Comparison of ENCODE assay signal across 16 cellular contexts in genomic region chr1:26580116-26580515, GRCh38. TPM values are rescaled to one million over a fixed set of nuclear protein-coding genes. Genes with fewer than 3 reads are reported as not detected.
DNase-seq lines count a peak whose midpoint lies in the region; ATAC-seq lines count a peak whose summit lies in the region.
"Had no signal": no experiment of that assay in that cellular context is flagged by ENCODE, and none has a peak within 500 bp of the region (broad histone marks: within the 10 kb centered on the region; RNA-seq: fewer than 3 reads in every experiment).

No MANE protein-coding gene starts in this region.

- H3K36me3 Mint-ChIP-seq in activated T-cell treated with anti-CD3 and anti-CD28 coated beads, Interleukin-2, amount 50 U/mL, for 4 hours (ENCODE audit: insufficient read depth), result peaks cover 8% of the 10 kb centered on the region
- H3K36me3 Mint-ChIP-seq in activated T-cell treated with anti-CD3 and anti-CD28 coated beads, Interleukin-2, amount 50 U/mL, for 72 hours (ENCODE audit: insufficient read depth in 2 of 2), result peaks cover 0 to 9% of the 10 kb centered on the region in 2 donors
- peaks cover 35% of the 10 kb centered on the region for H3K36me3 Mint-ChIP-seq in stimulated activated effector memory CD8-positive, alpha-beta T cell treated with anti-CD3 and anti-CD28 coated beads, Interleukin-12 subunit alpha, Interleukin-12 subunit beta, amount 100 ng/mL, for 72 hours

- H3K4me1 Mint-ChIP-seq in activated T-cell treated with anti-CD3 and anti-CD28 coated beads, Interleukin-2, amount 50 U/mL, for 4 hours (ENCODE audit: low read depth), result peaks cover 54% of the 10 kb centered on the region
- H3K4me1 Mint-ChIP-seq in activated T-cell treated with anti-CD3 and anti-CD28 coated beads, Interleukin-2, amount 50 U/mL, for 72 hours (ENCODE audit: low read depth), result peaks cover 85% of the 10 kb centered on the region
- H3K4me1 Mint-ChIP-seq in stimulated activated effector memory CD8-positive, alpha-beta T cell treated with anti-CD3 and anti-CD28 coated beads, Interleukin-12 subunit alpha, Interleukin-12 subunit beta, amount 100 ng/mL, for 72 hours, result peaks cover 69% of the 10 kb centered on the region

- H3K27me3 Mint-ChIP-seq in activated T-cell treated with anti-CD3 and anti-CD28 coated beads, Interleukin-2, amount 50 U/mL, for 4 hours (ENCODE audit: low read depth), result no peaks in the 10 kb centered on the region
- H3K27me3 Mint-ChIP-seq in activated T-cell treated with anti-CD3 and anti-CD28 coated beads, Interleukin-2, amount 50 U/mL, for 72 hours (ENCODE audit: low read depth), result no peaks in the 10 kb centered on the region
- H3K27me3 Mint-ChIP-seq: CD4-positive, alpha-beta memory T cell had no signal

- DNase-seq in activated naive CD4-positive, alpha-beta T cell treated with Interleukin-2 at 50 U/mL for 16 hours, result peak; percentile 35
- DNase-seq in activated naive CD4-positive, alpha-beta T cell (lab: John Stamatoyannopoulos, UW), result no peak
- no peak for DNase-seq in activated T-cell treated with anti-CD3 and anti-CD28 coated beads, Interleukin-2, amount 50 U/mL, for 4 hours
- peak in 1 of 2 donors; percentile 26 for DNase-seq in activated T-cell treated with anti-CD3 and anti-CD28 coated beads, Interleukin-2, amount 50 U/mL, for 72 hours
- no peak for DNase-seq in stimulated activated effector memory CD8-positive, alpha-beta T cell treated with anti-CD3 and anti-CD28 coated beads, Interleukin-12 subunit alpha, Interleukin-12 subunit beta, amount 100 ng/mL, for 72 hours (ENCODE audit: low spot score in 2 of 2)
- DNase-seq in NCI-H128 (lab: John Stamatoyannopoulos, UW; ENCODE audit: unreplicated experiment), result no peak
- no peak for DNase-seq in effector CD4-positive, alpha-beta T cell
- DNase-seq: BE2C; CD4-positive, alpha-beta memory T cell; DND-41; GDM1; Kasumi-1; NCI-H1417; NCI-H2029 treated with DMSO at 0.1 percent for 48 hours; NCI-H510A; NCI-H82 had no signal

- H3K9me3 Mint-ChIP-seq in activated T-cell treated with anti-CD3 and anti-CD28 coated beads, Interleukin-2, amount 50 U/mL, for 4 hours, result no peaks in the 10 kb centered on the region
- no peaks in the 10 kb centered on the region for H3K9me3 Mint-ChIP-seq in activated T-cell treated with anti-CD3 and anti-CD28 coated beads, Interleukin-2, amount 50 U/mL, for 72 hours
- no peaks in the 10 kb centered on the region for H3K9me3 Mint-ChIP-seq in stimulated activated effector memory CD8-positive, alpha-beta T cell treated with anti-CD3 and anti-CD28 coated beads, Interleukin-12 subunit alpha, Interleukin-12 subunit beta, amount 100 ng/mL, for 72 hours
- H3K9me3 Mint-ChIP-seq: CD4-positive, alpha-beta memory T cell had no signal

- H3K27ac Mint-ChIP-seq in activated T-cell treated with anti-CD3 and anti-CD28 coated beads, Interleukin-2, amount 50 U/mL, for 72 hours, result peak overlapping the region; percentile 47
- H3K27ac Mint-ChIP-seq in stimulated activated effector memory CD8-positive, alpha-beta T cell treated with anti-CD3 and anti-CD28 coated beads, Interleukin-12 subunit alpha, Interleukin-12 subunit beta, amount 100 ng/mL, for 72 hours, result peak overlapping the region; percentile 94

- ATAC-seq in activated T-cell treated with anti-CD3 and anti-CD28 coated beads, Interleukin-2, amount 50 U/mL, for 4 hours, result no peak
- no peak for ATAC-seq in activated T-cell treated with anti-CD3 and anti-CD28 coated beads, Interleukin-2, amount 50 U/mL, for 72 hours (replicated peaks in 1 of 2)
- peak; percentile 41 for ATAC-seq in stimulated activated effector memory CD8-positive, alpha-beta T cell treated with anti-CD3 and anti-CD28 coated beads, Interleukin-12 subunit alpha, Interleukin-12 subunit beta, amount 100 ng/mL, for 72 hours

- peak overlapping the region; percentile 22 for H3K4me3 Mint-ChIP-seq in activated T-cell treated with anti-CD3 and anti-CD28 coated beads, Interleukin-2, amount 50 U/mL, for 4 hours
- peak overlapping the region; percentile 11 to 60 for H3K4me3 Mint-ChIP-seq in activated T-cell treated with anti-CD3 and anti-CD28 coated beads, Interleukin-2, amount 50 U/mL, for 72 hours
- H3K4me3 Mint-ChIP-seq in stimulated activated effector memory CD8-positive, alpha-beta T cell treated with anti-CD3 and anti-CD28 coated beads, Interleukin-12 subunit alpha, Interleukin-12 subunit beta, amount 100 ng/mL, for 72 hours, result peak overlapping the region; percentile 59
- H3K4me3 Mint-ChIP-seq: CD4-positive, alpha-beta memory T cell had no signal

RNA-seq across cellular contexts. Expression of gene RPS6KA1, which starts 50.6 kb away (rescaled TPM):
- 100 to 1,000 TPM; 131 to 157 (median 134) TPM for total RNA-seq in activated T-cell treated with anti-CD3 and anti-CD28 coated beads, Interleukin-2, amount 50 U/mL, for 4 hours
- 100 to 1,000 TPM; 154 to 163 TPM for total RNA-seq in activated T-cell treated with anti-CD3 and anti-CD28 coated beads, Interleukin-2, amount 50 U/mL, for 72 hours
